In genomic region chr6:98343004-98343403, GRCh38 we compare ENCODE assay signal across 16 cellular contexts.
DNase-seq lines count a peak whose midpoint lies in the region; ATAC-seq and TF ChIP-seq lines count a peak whose summit lies in the region.
"Had no signal": no experiment of that assay in that cellular context is flagged by ENCODE, and none has a peak within 500 bp of the region (broad histone marks: within the 10 kb centered on the region; RNA-seq: fewer than 3 reads in every experiment).

No MANE protein-coding gene starts in this region.

- H3K4me3 ChIP-seq in naive thymus-derived CD4-positive, alpha-beta T cell (ENCODE audit: low read length) = no peak overlapping the region
- H3K4me3 ChIP-seq in colonic mucosa = no peak overlapping the region
- H3K4me3 ChIP-seq: HAP-1, SK-N-MC had no signal

- H3K27ac ChIP-seq in naive thymus-derived CD4-positive, alpha-beta T cell (ENCODE audit: low read depth, low read length) = no peak overlapping the region
- no peak overlapping the region for H3K27ac ChIP-seq in colonic mucosa
- H3K27ac ChIP-seq: SK-N-MC had no signal

- POLR2A ChIA-PET in naive thymus-derived CD4-positive, alpha-beta T cell (lab: Charles Lee) = no interaction called here

- no peak overlapping the region for H3K9ac ChIP-seq in colonic mucosa (ENCODE audit: low read depth in 2 of 2, low read length in 2 of 2)

- H3K9me3 ChIP-seq in naive thymus-derived CD4-positive, alpha-beta T cell (ENCODE audit: control insufficient read depth in 2 of 3, low read length in 3 of 3) = no peaks in the 10 kb centered on the region
- H3K9me3 ChIP-seq in colonic mucosa = no peaks in the 10 kb centered on the region
- H3K9me3 ChIP-seq: HAP-1 had no signal

- intact Hi-C loops in naive thymus-derived CD4-positive, alpha-beta T cell (cut with micrococcal nuclease) = no loop called here
- intact Hi-C loops in colonic mucosa (cut with DNase I) = no loop called here

- peaks cover 0 to 6% (median 0%) of the 10 kb centered on the region in 11 donors for H3K9me3 Mint-ChIP-seq in naive thymus-derived CD4-positive, alpha-beta T cell
- H3K9me3 Mint-ChIP-seq: T-helper 2 cell treated with Interferon-gamma antibody and Interleukin-4, amounts not matched to agents 5 μg/mL and 100 μg/mL, for 36 hours had no signal

- H3K4me1 Mint-ChIP-seq in naive thymus-derived CD4-positive, alpha-beta T cell = no peaks in the 10 kb centered on the region

- no peak overlapping the region for H3K4me3 Mint-ChIP-seq in naive thymus-derived CD4-positive, alpha-beta T cell
- H3K4me3 Mint-ChIP-seq: T-helper 2 cell treated with Interferon-gamma antibody and Interleukin-4, amounts not matched to agents 5 μg/mL and 100 μg/mL, for 36 hours had no signal

- CTCF ChIA-PET in naive thymus-derived CD4-positive, alpha-beta T cell (lab: Charles Lee) = no interaction called here

- H3K36me3 Mint-ChIP-seq in naive thymus-derived CD4-positive, alpha-beta T cell = no peaks in the 10 kb centered on the region

- peak; percentile 21 for DNase-seq in NCI-H1105 (lab: John Stamatoyannopoulos, UW)
- peak; percentile 5 for DNase-seq in NCI-H2029 (lab: John Stamatoyannopoulos, UW)
- DNase-seq in NCI-H526 treated with DMSO at 0.1 percent for 48 hours (lab: John Stamatoyannopoulos, UW) = peak; percentile 41
- DNase-seq in naive thymus-derived CD4-positive, alpha-beta T cell = no peak
- no peak for DNase-seq in colonic mucosa
- DNase-seq in omental fat pad (ENCODE audit: low spot score) = no peak
- DNase-seq in dermis blood vessel endothelial cell = no peak
- DNase-seq: ACHN, C1 segment of cervical spinal cord, NCI-H1092 treated with DMSO at 0.1 percent for 48 hours, NCI-H2081, NCI-H2227 treated with DMSO at 0.1 percent for 48 hours, SHP77 had no signal

- no peaks in the 10 kb centered on the region for H3K36me3 ChIP-seq in naive thymus-derived CD4-positive, alpha-beta T cell (ENCODE audit: control insufficient read depth in 2 of 3, insufficient read depth in 3 of 3, low read length in 3 of 3)
- no peaks in the 10 kb centered on the region for H3K36me3 ChIP-seq in colonic mucosa
- H3K36me3 ChIP-seq: HAP-1 had no signal

- no peaks in the 10 kb centered on the region for H3K27me3 Mint-ChIP-seq in naive thymus-derived CD4-positive, alpha-beta T cell

- no peak for ATAC-seq in naive thymus-derived CD4-positive, alpha-beta T cell
- ATAC-seq in omental fat pad (ENCODE audit: low FRiP score) = no peak

- H3K27me3 ChIP-seq in naive thymus-derived CD4-positive, alpha-beta T cell (ENCODE audit: control insufficient read depth in 2 of 2, insufficient read depth in 2 of 2, low read length in 2 of 2) = no peaks in the 10 kb centered on the region
- no peaks in the 10 kb centered on the region for H3K27me3 ChIP-seq in colonic mucosa

- TF ChIP-seq CTCF in colonic mucosa (IDR thresholded peaks at IDR 0.05) (no peak), omental fat pad (IDR thresholded peaks at IDR 0.05) (no peak)

- no peaks in the 10 kb centered on the region for H3K4me1 ChIP-seq in naive thymus-derived CD4-positive, alpha-beta T cell (ENCODE audit: control insufficient read depth in 2 of 2, insufficient read depth in 2 of 2, low read length in 2 of 2)
- no peaks in the 10 kb centered on the region for H3K4me1 ChIP-seq in colonic mucosa
- H3K4me1 ChIP-seq: HAP-1 had no signal

- H3K27ac Mint-ChIP-seq in naive thymus-derived CD4-positive, alpha-beta T cell = no peak overlapping the region
- H3K27ac Mint-ChIP-seq: T-helper 2 cell treated with Interferon-gamma antibody and Interleukin-4, amounts not matched to agents 5 μg/mL and 100 μg/mL, for 36 hours had no signal

Comparison
In these comparisons a context has a peak if more than half of its experiments do, and no peak if none do; other contexts are left out.
1. DNase-seq: peak in NCI-H1105 (single experiment), NCI-H2029 (single experiment) and NCI-H526 treated with DMSO at 0.1 percent for 48 hours (single experiment); none in naive thymus-derived CD4-positive, alpha-beta T cell (0 of 9), colonic mucosa (single experiment), omental fat pad (single experiment) and dermis blood vessel endothelial cell (single experiment).